14 cellular contexts compared by ENCODE assay signal in the genomic region with DNA sequence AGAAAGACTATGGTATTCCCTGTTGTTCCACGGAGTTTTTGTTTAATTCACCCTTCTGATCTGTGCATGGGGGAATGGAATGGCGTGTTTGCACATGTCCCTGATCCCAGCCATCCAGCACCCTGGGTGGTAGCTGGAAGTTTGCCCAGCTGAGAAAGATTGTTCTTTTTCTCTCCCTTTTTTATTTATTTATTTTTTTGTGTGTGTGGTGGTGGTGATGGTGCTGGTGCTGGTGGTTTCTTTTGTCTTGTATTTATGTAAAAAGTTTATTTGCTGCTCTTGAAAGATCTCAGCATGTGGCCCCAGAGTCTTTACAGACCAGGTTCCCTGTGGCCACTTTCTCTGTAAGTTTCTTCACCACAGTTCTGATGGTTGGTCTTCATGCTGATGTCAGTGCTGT.
DNase-seq lines count a peak whose midpoint lies in the region; ATAC-seq, FAIRE-seq and TF ChIP-seq lines count a peak whose summit lies in the region.
"Had no signal": no experiment of that assay in that cellular context is flagged by ENCODE, and none has a peak within 500 bp of the region (broad histone marks: within the 10 kb centered on the region; RNA-seq: fewer than 3 reads in every experiment).

No MANE protein-coding gene starts in this region.

- no peak for TF ChIP-seq CTCF in kidney (IDR thresholded peaks at IDR 0.05; ENCODE audit: borderline replicate concordance, extremely low read depth, insufficient read depth)
- TF ChIP-seq CTCF in tibial artery (IDR thresholded peaks at IDR 0.05): no peak

- intact Hi-C loops in kidney (cut with DNase I): no loop called here
- intact Hi-C loops in tibial artery (cut with DNase I; ENCODE audit: low total_unique reads): no loop called here

- H3K4me1 ChIP-seq in SJSA1 (replicated peaks) (peaks cover 64% of the 10 kb centered on the region), kidney (ENCODE audit: control insufficient read depth in 1 of 2, insufficient read depth in 1 of 2, low read depth in 1 of 2, low read length in 2 of 2) (peaks cover 3 to 5% of the 10 kb centered on the region in 2 donors), tibial artery (peaks cover 0 to 31% (median 3%) of the 10 kb centered on the region in 4 donors)

- ATAC-seq in SK-N-SH treated with all-trans-retinoic acid at 6 μM for 48 hours: no peak
- ATAC-seq: left lobe of liver had no signal

- H3K27me3 ChIP-seq in SJSA1 (replicated peaks) (no peaks in the 10 kb centered on the region), tibial artery (no peaks in the 10 kb centered on the region)
- H3K27me3 ChIP-seq: neutrophil had no signal

- no peaks in the 10 kb centered on the region for H3K36me3 ChIP-seq in SJSA1
- H3K36me3 ChIP-seq in kidney (ENCODE audit: control insufficient read depth in 1 of 2, insufficient read depth in 2 of 2, low read length in 2 of 2): no peaks in the 10 kb centered on the region
- no peaks in the 10 kb centered on the region for H3K36me3 ChIP-seq in tibial artery
- H3K36me3 ChIP-seq: neutrophil had no signal

- FAIRE-seq in urothelium cell line (lab: Jason Lieb, UNC) (no peak), kidney (lab: Jason Lieb, UNC) (no peak)

- no peaks in the 10 kb centered on the region for H3K9me3 ChIP-seq in SJSA1 (replicated peaks)
- H3K9me3 ChIP-seq in kidney (ENCODE audit: control insufficient read depth in 1 of 2, low read length in 2 of 2): no peaks in the 10 kb centered on the region
- H3K9me3 ChIP-seq in tibial artery: no peaks in the 10 kb centered on the region
- H3K9me3 ChIP-seq: neutrophil had no signal

- peak; percentile 35 for DNase-seq in DMS153 (lab: John Stamatoyannopoulos, UW)
- peak; percentile 18 for DNase-seq in LHCN-M2 (ENCODE audit: low read depth)
- peak; percentile 96 to 99 for DNase-seq in SJSA1 (ENCODE audit: low read depth in 1 of 2, low spot score in 2 of 2)
- peak; percentile 18 for DNase-seq in iPS-NIHi7 (ENCODE audit: extremely low spot score)
- DNase-seq in urothelium cell line (ENCODE audit: low spot score): no peak
- DNase-seq in kidney: no peak
- no peak for DNase-seq in tibial artery
- DNase-seq: activated gamma-delta T cell, NCI-H187, SHP77 treated with DMSO at 0.1 percent for 48 hours had no signal

- H3K27ac ChIP-seq in SJSA1 (no peak overlapping the region), kidney (ENCODE audit: low read depth in 2 of 2, low read length in 2 of 2) (no peak overlapping the region), tibial artery (no peak overlapping the region)
- H3K27ac ChIP-seq: coronary artery, neutrophil had no signal

- H3K4me3 ChIP-seq in SJSA1 (no peak overlapping the region), kidney (ENCODE audit: low read length in 2 of 2) (no peak overlapping the region), tibial artery (no peak overlapping the region)
- H3K4me3 ChIP-seq: coronary artery had no signal

- H3K9ac ChIP-seq in kidney (ENCODE audit: low read length in 2 of 2): no peak overlapping the region

TF ChIP-seq in SK-N-SH treated with all-trans-retinoic acid at 6 μM for 48 hours, 23 proteins besides CTCF, POLR2A, EP300 and RAD21:
- TF ChIP-seq PPARA (CRISPR knock-in tag; IDR thresholded peaks at IDR 0.05; ENCODE audit: borderline replicate concordance) (no peak), CSDC2 (CRISPR knock-in tag; IDR thresholded peaks at IDR 0.05) (no peak), GLIS3 (CRISPR knock-in tag; IDR thresholded peaks at IDR 0.05) (no peak), TCF4 (CRISPR knock-in tag; IDR thresholded peaks at IDR 0.05; ENCODE audit: borderline replicate concordance) (no peak)

Comparison
In these comparisons a context has a peak if more than half of its experiments do, and no peak if none do; other contexts are left out.
1. DNase-seq: peak in DMS153 (single experiment), LHCN-M2 (single experiment), SJSA1 (2 of 2) and iPS-NIHi7 (single experiment); none in urothelium cell line (single experiment), kidney (single experiment) and tibial artery (0 of 2).